9 cellular contexts compared by ENCODE assay signal in the genomic region with DNA sequence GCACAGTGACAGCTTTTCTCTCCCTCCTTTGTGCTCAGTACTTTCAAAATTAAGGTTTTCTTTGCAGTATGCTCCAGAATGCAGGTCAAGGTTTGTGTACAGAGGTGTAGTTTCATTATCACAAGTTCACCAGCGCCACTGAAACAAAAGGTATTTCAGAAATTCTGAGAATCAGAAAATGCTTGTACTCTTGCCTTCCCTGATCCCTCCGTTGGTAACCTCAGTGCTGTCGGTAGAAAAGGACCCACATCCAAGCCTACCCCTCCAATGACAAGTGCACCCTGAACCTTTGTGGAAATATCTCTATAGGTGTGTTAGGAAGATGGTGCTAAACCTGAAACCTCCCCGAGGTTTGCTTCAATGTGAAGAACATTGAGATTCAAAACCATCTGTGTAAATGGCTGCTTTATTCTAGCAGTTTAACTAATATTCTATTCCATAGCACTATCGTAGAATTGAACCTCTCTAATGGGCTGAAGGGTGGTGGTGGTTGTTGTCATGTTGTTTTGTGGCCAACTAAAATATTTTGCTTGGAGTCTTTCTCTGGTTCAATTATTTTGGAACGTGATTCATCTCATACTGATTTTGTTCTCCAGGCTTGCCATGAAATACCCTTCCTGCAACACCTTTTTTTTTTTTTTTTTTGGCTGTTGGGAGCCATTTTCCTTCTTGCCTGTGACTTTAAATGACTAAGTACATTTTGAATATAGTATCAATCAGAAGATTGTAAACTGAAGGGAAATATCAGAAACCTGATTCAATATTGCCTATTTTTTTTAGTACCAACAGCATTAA. TPM values are rescaled to one million over a fixed set of nuclear protein-coding genes. Genes with fewer than 3 reads are reported as not detected.
A peak's percentile ranks its signal among the peaks of the same experiment; 100 is the strongest.
DNase-seq lines count a peak whose midpoint lies in the region; ATAC-seq, FAIRE-seq and TF ChIP-seq lines count a peak whose summit lies in the region.
"Had no signal": no experiment of that assay in that cellular context is flagged by ENCODE, and none has a peak within 500 bp of the region (broad histone marks: within the 10 kb centered on the region; RNA-seq: fewer than 3 reads in every experiment).

No MANE protein-coding gene starts in this region.

- no peaks in the 10 kb centered on the region for H3K4me1 ChIP-seq in Loucy (ENCODE audit: insufficient read depth, low read length, poor library complexity, severe bottlenecking)
- H3K4me1 ChIP-seq in prostate gland (replicated peaks) = peaks cover 15% of the 10 kb centered on the region

- H3K9ac ChIP-seq in Loucy (ENCODE audit: low read depth, low read length, poor library complexity, severe bottlenecking) = no peak overlapping the region

- no peak overlapping the region for H3K4me3 ChIP-seq in Loucy (ENCODE audit: low read length, poor library complexity, severe bottlenecking)
- peak overlapping the region in 1 of 2 donors; percentile 13 for H3K4me3 ChIP-seq in cardiac fibroblast (replicated peaks in 1 of 2; ENCODE audit: low read depth in 2 of 2, low read length in 2 of 2)
- H3K4me3 ChIP-seq in prostate gland = no peak overlapping the region

- H2AFZ ChIP-seq in Loucy (ENCODE audit: low read length) = peak overlapping the region; percentile 37; the same call in 1 of the 2 replicates

- H3K4me2 ChIP-seq in Loucy (ENCODE audit: low read depth, low read length, poor library complexity, severe bottlenecking) = no peak overlapping the region

- H3K27me3 ChIP-seq in Loucy (ENCODE audit: insufficient read depth, low read length, poor library complexity, severe bottlenecking) = no peaks in the 10 kb centered on the region
- H3K27me3 ChIP-seq in prostate gland (replicated peaks; ENCODE audit: insufficient read depth) = no peaks in the 10 kb centered on the region

- H3F3A ChIP-seq in Loucy (ENCODE audit: low read depth) = no peaks in the 10 kb centered on the region

- TF ChIP-seq POLR2A in GM18505 (IDR thresholded peaks at IDR 0.05; ENCODE audit: borderline replicate concordance, extremely low read depth, insufficient read depth, insufficient read length) (peak; percentile 33), prostate gland (IDR thresholded peaks at IDR 0.05) (no peak), GM12891 (IDR thresholded peaks at IDR 0.05; ENCODE audit: low read depth, low read length) (no peak)

- H3K9me2 ChIP-seq in Loucy (replicated peaks; ENCODE audit: low read depth, low read length) = no peaks in the 10 kb centered on the region

- 63% methylated on average over 6 of the region's 6 CpGs for WGBS in prostate gland

- no peak for TF ChIP-seq CTCF in Loucy (conservative IDR thresholded peaks at IDR 0.05; ENCODE audit: low read length)
- no peak for TF ChIP-seq CTCF in cardiac fibroblast (IDR thresholded peaks at IDR 0.05; ENCODE audit: low read depth, low read length)
- TF ChIP-seq CTCF in prostate gland (IDR thresholded peaks at IDR 0.05) = no peak

- H4K20me1 ChIP-seq in Loucy (ENCODE audit: insufficient read depth, low read length, poor library complexity, severe bottlenecking) = no peaks in the 10 kb centered on the region

- DNase-seq in cardiac fibroblast (ENCODE audit: low read depth in 2 of 2) = peak; percentile 66 to 89
- DNase-seq in prostate gland (ENCODE audit: low spot score) = no peak
- DNase-seq in GM12891 (ENCODE audit: insufficient read length, low spot score) = no peak
- DNase-seq in stimulated activated CD4-positive, alpha-beta T cell treated with anti-CD3 and anti-CD28 coated beads, Interleukin-2, amount 100 ng/mL, for 24 hours = no peak
- no peak for DNase-seq in amygdala (lab: John Stamatoyannopoulos, UW)
- DNase-seq: NCI-H524 had no signal

- ATAC-seq in GM18505 (IDR thresholded peaks at IDR 0.05; ENCODE audit: unreplicated experiment) = no peak
- no peak for ATAC-seq in HG02981 (IDR thresholded peaks at IDR 0.05; ENCODE audit: unreplicated experiment)

- H3K36me3 ChIP-seq in Loucy (ENCODE audit: insufficient read depth, low read length) (no peaks in the 10 kb centered on the region), prostate gland (no peaks in the 10 kb centered on the region)

- intact Hi-C loops in prostate gland (cut with DNase I) = no loop called here

- FAIRE-seq in GM12891 (lab: Jason Lieb, UNC) = no peak

- H3K9me3 ChIP-seq in Loucy (ENCODE audit: insufficient read depth, low read depth, low read length) (no peaks in the 10 kb centered on the region), prostate gland (no peaks in the 10 kb centered on the region)

- no peaks in the 10 kb centered on the region for H3K79me2 ChIP-seq in Loucy (ENCODE audit: insufficient read depth, low read length)

- H3K27ac ChIP-seq in prostate gland = peak overlapping the region; percentile 18 to 29

TF ChIP-seq in GM12891, 5 proteins besides CTCF, POLR2A, EP300 and RAD21:
- TF ChIP-seq POLR2AphosphoS5 (IDR thresholded peaks at IDR 0.05; ENCODE audit: low read depth, low read length) = no peak
- no peak for TF ChIP-seq TAF1 (IDR thresholded peaks at IDR 0.05; ENCODE audit: low read depth, low read length)
- TF ChIP-seq SPI1 (IDR thresholded peaks at IDR 0.05; ENCODE audit: low read depth, low read length) = no peak
- TF ChIP-seq POU2F2 (IDR thresholded peaks at IDR 0.05; ENCODE audit: low read depth, low read length) = no peak
- TF ChIP-seq PAX5 (IDR thresholded peaks at IDR 0.05; ENCODE audit: insufficient read depth, low read length, severe bottlenecking) = no peak

RNA-seq across cellular contexts. Expression of a gene that starts 20.7 kb away (rescaled TPM):
- 100 to 1,000 TPM; 151 to 169 TPM for total RNA-seq in prostate gland
- 10.7 TPM for polyA plus RNA-seq in GM12891 (2012; ENCODE audit: low read depth, missing spikeins)

Comparison
In these comparisons a context has a peak if more than half of its experiments do, and no peak if none do; other contexts are left out.
1. DNase-seq: peak in cardiac fibroblast (2 of 2); none in prostate gland (single experiment), GM12891 (single experiment), stimulated activated CD4-positive, alpha-beta T cell treated with anti-CD3 and anti-CD28 coated beads, Interleukin-2, amount 100 ng/mL, for 24 hours (0 of 2) and amygdala (0 of 56).